Comparison of ENCODE assay signal across 1 cellular context in the genomic region with DNA sequence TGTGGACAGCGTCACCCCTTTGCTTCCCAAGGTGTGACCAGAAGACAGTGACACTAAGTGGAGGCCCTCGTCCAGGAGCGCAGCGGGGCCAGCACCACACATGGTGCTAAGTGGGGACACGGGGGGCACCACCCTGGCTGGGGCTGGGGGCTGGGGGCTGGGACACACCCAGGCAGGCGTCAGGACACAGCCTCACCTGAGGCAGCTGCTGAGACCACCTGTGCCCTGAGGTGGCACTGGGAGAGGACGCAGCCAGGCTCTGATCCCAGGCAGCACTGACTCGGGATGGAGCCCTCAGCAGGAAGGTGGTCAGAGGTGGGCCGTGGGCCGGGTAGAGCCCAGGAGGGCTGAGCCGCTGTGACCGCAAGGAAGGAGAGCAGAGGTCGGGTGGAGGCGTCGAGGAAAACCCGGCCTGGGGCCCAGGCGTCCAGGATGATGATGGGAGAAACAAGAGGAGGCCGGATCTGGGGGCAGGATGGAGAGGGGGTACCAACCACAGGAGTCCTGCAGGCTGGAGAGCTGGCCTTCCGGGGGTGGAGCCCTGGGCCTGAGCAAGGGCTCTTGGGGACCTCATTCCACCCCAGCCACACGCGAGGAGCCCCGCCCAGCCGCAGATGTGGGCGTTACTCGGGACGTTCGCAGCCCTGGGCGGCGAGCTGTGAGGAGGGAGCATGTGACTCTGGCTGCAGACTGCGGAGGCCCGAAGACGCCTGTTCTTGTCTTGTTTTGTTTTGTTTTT.
TF ChIP-seq lines count a peak whose summit lies in the region.

No MANE protein-coding gene starts in this region.

TF ChIP-seq in K562, 482 proteins besides CTCF, POLR2A, EP300 and RAD21:
- TF ChIP-seq L3MBTL2 (IDR thresholded peaks at IDR 0.05) = peak; percentile 98
- TF ChIP-seq, protein P1, sequence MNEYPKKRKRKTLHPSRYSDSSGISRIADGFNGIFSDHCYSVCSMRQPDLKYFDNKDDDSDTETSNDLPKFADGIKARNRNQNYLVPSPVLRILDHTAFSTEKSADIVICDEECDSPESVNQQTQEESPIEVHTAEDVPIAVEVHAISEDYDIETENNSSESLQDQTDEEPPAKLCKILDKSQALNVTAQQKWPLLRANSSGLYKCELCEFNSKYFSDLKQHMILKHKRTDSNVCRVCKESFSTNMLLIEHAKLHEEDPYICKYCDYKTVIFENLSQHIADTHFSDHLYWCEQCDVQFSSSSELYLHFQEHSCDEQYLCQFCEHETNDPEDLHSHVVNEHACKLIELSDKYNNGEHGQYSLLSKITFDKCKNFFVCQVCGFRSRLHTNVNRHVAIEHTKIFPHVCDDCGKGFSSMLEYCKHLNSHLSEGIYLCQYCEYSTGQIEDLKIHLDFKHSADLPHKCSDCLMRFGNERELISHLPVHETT (CRISPR knock-in tag; conservative IDR thresholded peaks at IDR 0.05 in 1 of 2, IDR thresholded peaks at IDR 0.05 in 1 of 2) = no peak
- no peak for TF ChIP-seq RFX1 (IDR thresholded peaks at IDR 0.05)
- TF ChIP-seq, protein P2, sequence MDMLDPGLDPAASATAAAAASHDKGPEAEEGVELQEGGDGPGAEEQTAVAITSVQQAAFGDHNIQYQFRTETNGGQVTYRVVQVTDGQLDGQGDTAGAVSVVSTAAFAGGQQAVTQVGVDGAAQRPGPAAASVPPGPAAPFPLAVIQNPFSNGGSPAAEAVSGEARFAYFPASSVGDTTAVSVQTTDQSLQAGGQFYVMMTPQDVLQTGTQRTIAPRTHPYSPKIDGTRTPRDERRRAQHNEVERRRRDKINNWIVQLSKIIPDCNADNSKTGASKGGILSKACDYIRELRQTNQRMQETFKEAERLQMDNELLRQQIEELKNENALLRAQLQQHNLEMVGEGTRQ (CRISPR knock-in tag; IDR thresholded peaks at IDR 0.05) = peak; percentile 45
- peak; percentile 70 for TF ChIP-seq CXXC5 (CRISPR knock-in tag; IDR thresholded peaks at IDR 0.05)
- TF ChIP-seq, protein P3, sequence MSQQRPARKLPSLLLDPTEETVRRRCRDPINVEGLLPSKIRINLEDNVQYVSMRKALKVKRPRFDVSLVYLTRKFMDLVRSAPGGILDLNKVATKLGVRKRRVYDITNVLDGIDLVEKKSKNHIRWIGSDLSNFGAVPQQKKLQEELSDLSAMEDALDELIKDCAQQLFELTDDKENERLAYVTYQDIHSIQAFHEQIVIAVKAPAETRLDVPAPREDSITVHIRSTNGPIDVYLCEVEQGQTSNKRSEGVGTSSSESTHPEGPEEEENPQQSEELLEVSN (IDR thresholded peaks at IDR 0.05; ENCODE audit: borderline replicate concordance in 1 of 2, extremely low read depth in 1 of 2, insufficient read depth in 1 of 2, insufficient read length in 1 of 2, low read depth in 1 of 2, low read length in 1 of 2, poor library complexity in 1 of 2, severe bottlenecking in 1 of 2) = peak; percentile 54 to 86
- TF ChIP-seq, protein P4, sequence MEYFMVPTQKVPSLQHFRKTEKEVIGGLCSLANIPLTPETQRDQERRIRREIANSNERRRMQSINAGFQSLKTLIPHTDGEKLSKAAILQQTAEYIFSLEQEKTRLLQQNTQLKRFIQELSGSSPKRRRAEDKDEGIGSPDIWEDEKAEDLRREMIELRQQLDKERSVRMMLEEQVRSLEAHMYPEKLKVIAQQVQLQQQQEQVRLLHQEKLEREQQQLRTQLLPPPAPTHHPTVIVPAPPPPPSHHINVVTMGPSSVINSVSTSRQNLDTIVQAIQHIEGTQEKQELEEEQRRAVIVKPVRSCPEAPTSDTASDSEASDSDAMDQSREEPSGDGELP (CRISPR knock-in tag; IDR thresholded peaks at IDR 0.05; ENCODE audit: borderline replicate concordance) = peak; percentile 25; the same call in 1 of the 2 replicates
- TF ChIP-seq, protein P5, sequence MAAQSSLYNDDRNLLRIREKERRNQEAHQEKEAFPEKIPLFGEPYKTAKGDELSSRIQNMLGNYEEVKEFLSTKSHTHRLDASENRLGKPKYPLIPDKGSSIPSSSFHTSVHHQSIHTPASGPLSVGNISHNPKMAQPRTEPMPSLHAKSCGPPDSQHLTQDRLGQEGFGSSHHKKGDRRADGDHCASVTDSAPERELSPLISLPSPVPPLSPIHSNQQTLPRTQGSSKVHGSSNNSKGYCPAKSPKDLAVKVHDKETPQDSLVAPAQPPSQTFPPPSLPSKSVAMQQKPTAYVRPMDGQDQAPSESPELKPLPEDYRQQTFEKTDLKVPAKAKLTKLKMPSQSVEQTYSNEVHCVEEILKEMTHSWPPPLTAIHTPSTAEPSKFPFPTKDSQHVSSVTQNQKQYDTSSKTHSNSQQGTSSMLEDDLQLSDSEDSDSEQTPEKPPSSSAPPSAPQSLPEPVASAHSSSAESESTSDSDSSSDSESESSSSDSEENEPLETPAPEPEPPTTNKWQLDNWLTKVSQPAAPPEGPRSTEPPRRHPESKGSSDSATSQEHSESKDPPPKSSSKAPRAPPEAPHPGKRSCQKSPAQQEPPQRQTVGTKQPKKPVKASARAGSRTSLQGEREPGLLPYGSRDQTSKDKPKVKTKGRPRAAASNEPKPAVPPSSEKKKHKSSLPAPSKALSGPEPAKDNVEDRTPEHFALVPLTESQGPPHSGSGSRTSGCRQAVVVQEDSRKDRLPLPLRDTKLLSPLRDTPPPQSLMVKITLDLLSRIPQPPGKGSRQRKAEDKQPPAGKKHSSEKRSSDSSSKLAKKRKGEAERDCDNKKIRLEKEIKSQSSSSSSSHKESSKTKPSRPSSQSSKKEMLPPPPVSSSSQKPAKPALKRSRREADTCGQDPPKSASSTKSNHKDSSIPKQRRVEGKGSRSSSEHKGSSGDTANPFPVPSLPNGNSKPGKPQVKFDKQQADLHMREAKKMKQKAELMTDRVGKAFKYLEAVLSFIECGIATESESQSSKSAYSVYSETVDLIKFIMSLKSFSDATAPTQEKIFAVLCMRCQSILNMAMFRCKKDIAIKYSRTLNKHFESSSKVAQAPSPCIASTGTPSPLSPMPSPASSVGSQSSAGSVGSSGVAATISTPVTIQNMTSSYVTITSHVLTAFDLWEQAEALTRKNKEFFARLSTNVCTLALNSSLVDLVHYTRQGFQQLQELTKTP (IDR thresholded peaks at IDR 0.05; ENCODE audit: low read depth in 1 of 2, partially characterized antibody in 2 of 2) = peak in 1 of 2 experiments; percentile 26
- no peak for TF ChIP-seq HMG20B (CRISPR knock-in tag; IDR thresholded peaks at IDR 0.05)
- TF ChIP-seq, protein P6, sequence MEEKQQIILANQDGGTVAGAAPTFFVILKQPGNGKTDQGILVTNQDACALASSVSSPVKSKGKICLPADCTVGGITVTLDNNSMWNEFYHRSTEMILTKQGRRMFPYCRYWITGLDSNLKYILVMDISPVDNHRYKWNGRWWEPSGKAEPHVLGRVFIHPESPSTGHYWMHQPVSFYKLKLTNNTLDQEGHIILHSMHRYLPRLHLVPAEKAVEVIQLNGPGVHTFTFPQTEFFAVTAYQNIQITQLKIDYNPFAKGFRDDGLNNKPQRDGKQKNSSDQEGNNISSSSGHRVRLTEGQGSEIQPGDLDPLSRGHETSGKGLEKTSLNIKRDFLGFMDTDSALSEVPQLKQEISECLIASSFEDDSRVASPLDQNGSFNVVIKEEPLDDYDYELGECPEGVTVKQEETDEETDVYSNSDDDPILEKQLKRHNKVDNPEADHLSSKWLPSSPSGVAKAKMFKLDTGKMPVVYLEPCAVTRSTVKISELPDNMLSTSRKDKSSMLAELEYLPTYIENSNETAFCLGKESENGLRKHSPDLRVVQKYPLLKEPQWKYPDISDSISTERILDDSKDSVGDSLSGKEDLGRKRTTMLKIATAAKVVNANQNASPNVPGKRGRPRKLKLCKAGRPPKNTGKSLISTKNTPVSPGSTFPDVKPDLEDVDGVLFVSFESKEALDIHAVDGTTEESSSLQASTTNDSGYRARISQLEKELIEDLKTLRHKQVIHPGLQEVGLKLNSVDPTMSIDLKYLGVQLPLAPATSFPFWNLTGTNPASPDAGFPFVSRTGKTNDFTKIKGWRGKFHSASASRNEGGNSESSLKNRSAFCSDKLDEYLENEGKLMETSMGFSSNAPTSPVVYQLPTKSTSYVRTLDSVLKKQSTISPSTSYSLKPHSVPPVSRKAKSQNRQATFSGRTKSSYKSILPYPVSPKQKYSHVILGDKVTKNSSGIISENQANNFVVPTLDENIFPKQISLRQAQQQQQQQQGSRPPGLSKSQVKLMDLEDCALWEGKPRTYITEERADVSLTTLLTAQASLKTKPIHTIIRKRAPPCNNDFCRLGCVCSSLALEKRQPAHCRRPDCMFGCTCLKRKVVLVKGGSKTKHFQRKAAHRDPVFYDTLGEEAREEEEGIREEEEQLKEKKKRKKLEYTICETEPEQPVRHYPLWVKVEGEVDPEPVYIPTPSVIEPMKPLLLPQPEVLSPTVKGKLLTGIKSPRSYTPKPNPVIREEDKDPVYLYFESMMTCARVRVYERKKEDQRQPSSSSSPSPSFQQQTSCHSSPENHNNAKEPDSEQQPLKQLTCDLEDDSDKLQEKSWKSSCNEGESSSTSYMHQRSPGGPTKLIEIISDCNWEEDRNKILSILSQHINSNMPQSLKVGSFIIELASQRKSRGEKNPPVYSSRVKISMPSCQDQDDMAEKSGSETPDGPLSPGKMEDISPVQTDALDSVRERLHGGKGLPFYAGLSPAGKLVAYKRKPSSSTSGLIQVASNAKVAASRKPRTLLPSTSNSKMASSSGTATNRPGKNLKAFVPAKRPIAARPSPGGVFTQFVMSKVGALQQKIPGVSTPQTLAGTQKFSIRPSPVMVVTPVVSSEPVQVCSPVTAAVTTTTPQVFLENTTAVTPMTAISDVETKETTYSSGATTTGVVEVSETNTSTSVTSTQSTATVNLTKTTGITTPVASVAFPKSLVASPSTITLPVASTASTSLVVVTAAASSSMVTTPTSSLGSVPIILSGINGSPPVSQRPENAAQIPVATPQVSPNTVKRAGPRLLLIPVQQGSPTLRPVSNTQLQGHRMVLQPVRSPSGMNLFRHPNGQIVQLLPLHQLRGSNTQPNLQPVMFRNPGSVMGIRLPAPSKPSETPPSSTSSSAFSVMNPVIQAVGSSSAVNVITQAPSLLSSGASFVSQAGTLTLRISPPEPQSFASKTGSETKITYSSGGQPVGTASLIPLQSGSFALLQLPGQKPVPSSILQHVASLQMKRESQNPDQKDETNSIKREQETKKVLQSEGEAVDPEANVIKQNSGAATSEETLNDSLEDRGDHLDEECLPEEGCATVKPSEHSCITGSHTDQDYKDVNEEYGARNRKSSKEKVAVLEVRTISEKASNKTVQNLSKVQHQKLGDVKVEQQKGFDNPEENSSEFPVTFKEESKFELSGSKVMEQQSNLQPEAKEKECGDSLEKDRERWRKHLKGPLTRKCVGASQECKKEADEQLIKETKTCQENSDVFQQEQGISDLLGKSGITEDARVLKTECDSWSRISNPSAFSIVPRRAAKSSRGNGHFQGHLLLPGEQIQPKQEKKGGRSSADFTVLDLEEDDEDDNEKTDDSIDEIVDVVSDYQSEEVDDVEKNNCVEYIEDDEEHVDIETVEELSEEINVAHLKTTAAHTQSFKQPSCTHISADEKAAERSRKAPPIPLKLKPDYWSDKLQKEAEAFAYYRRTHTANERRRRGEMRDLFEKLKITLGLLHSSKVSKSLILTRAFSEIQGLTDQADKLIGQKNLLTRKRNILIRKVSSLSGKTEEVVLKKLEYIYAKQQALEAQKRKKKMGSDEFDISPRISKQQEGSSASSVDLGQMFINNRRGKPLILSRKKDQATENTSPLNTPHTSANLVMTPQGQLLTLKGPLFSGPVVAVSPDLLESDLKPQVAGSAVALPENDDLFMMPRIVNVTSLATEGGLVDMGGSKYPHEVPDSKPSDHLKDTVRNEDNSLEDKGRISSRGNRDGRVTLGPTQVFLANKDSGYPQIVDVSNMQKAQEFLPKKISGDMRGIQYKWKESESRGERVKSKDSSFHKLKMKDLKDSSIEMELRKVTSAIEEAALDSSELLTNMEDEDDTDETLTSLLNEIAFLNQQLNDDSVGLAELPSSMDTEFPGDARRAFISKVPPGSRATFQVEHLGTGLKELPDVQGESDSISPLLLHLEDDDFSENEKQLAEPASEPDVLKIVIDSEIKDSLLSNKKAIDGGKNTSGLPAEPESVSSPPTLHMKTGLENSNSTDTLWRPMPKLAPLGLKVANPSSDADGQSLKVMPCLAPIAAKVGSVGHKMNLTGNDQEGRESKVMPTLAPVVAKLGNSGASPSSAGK (IDR thresholded peaks at IDR 0.05) = peak; percentile 94
- TF ChIP-seq DACH1 (IDR thresholded peaks at IDR 0.05; ENCODE audit: partially characterized antibody) = no peak
- TF ChIP-seq, protein P7, sequence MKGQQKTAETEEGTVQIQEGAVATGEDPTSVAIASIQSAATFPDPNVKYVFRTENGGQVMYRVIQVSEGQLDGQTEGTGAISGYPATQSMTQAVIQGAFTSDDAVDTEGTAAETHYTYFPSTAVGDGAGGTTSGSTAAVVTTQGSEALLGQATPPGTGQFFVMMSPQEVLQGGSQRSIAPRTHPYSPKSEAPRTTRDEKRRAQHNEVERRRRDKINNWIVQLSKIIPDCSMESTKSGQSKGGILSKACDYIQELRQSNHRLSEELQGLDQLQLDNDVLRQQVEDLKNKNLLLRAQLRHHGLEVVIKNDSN (CRISPR knock-in tag; IDR thresholded peaks at IDR 0.05) = 0 out of 2 replicates have a peak, but pooled peaks have one; percentile 39
- 0 out of 2 replicates have a peak, but pooled peaks have one; percentile 20 for TF ChIP-seq EGR1 (conservative IDR thresholded peaks at IDR 0.05)
- TF ChIP-seq RBM25 (IDR thresholded peaks at IDR 0.05; ENCODE audit: low read depth, low read length, severe bottlenecking) = no peak
- TF ChIP-seq RBM14 (IDR thresholded peaks at IDR 0.05; ENCODE audit: borderline replicate concordance, insufficient read depth, low read depth, low read length) = no peak
